Comparison of ENCODE assay signal across 13 cellular contexts in genomic region chr13:109874921-109875454, GRCh38.
DNase-seq lines count a peak whose midpoint lies in the region; ATAC-seq, FAIRE-seq and TF ChIP-seq lines count a peak whose summit lies in the region.
"Had no signal": no experiment of that assay in that cellular context is flagged by ENCODE, and none has a peak within 500 bp of the region (broad histone marks: within the 10 kb centered on the region; RNA-seq: fewer than 3 reads in every experiment).

No MANE protein-coding gene starts in this region.

- H3K4me3 ChIP-seq in body of pancreas (no peak overlapping the region), aorta (ENCODE audit: low read length in 2 of 2) (no peak overlapping the region), mucosa of descending colon (no peak overlapping the region)
- H3K4me3 ChIP-seq: sigmoid colon had no signal

- H3K27me3 ChIP-seq in body of pancreas (no peaks in the 10 kb centered on the region), aorta (ENCODE audit: control insufficient read depth in 1 of 2, insufficient read depth in 2 of 2, low read length in 1 of 2) (no peaks in the 10 kb centered on the region)
- H3K27me3 ChIP-seq: sigmoid colon had no signal

- FAIRE-seq in islet of Langerhans (lab: Jason Lieb, UNC): peak; percentile 81

- TF ChIP-seq POLR2A in body of pancreas (IDR thresholded peaks at IDR 0.05): no peak

- H3K36me3 ChIP-seq in body of pancreas (replicated peaks in 1 of 2; ENCODE audit: insufficient read depth in 1 of 2, low read depth in 2 of 2): no peaks in the 10 kb centered on the region
- no peaks in the 10 kb centered on the region for H3K36me3 ChIP-seq in aorta (ENCODE audit: control insufficient read depth in 1 of 2, insufficient read depth in 2 of 2, low read length in 1 of 2)
- H3K36me3 ChIP-seq in mucosa of descending colon (ENCODE audit: low read depth): no peaks in the 10 kb centered on the region
- H3K36me3 ChIP-seq: sigmoid colon had no signal

- H3K4me1 ChIP-seq in body of pancreas: peaks cover 30% of the 10 kb centered on the region
- peaks cover 0 to 7% of the 10 kb centered on the region in 2 donors for H3K4me1 ChIP-seq in aorta (ENCODE audit: control insufficient read depth in 1 of 2, insufficient read depth in 2 of 2, low read length in 2 of 2)
- no peaks in the 10 kb centered on the region for H3K4me1 ChIP-seq in mucosa of descending colon (ENCODE audit: low read depth)

- peak overlapping the region in 3 of 4 donors; percentile 30 to 65 (median 30) for H3K27ac ChIP-seq in body of pancreas
- H3K27ac ChIP-seq in aorta (ENCODE audit: low read depth in 1 of 2, low read length in 2 of 2): peak overlapping the region; percentile 24 to 96

- 15 to 22% methylated on average over 4 of the region's 4 CpGs for WGBS in body of pancreas, 2 donors
- WGBS in aorta, 2 donors: 3 to 6% methylated on average over 4 of the region's 4 CpGs

- H3K9me3 ChIP-seq in body of pancreas (no peaks in the 10 kb centered on the region), aorta (ENCODE audit: control insufficient read depth, low read length) (no peaks in the 10 kb centered on the region), mucosa of descending colon (no peaks in the 10 kb centered on the region)
- H3K9me3 ChIP-seq: sigmoid colon had no signal

- TF ChIP-seq CTCF in body of pancreas (IDR thresholded peaks at IDR 0.05): no peak
- no peak for TF ChIP-seq CTCF in mucosa of descending colon (IDR thresholded peaks at IDR 0.05)

- intact Hi-C loops in Right ventricle myocardium inferior (cut with DNase I): loop anchor here (10.0 kb wide), 1 partner anchor 230 kb away; no protein-coding TSS in a partner anchor
- intact Hi-C loops in cardiac septum (cut with DNase I): loop anchor here (5.0 to 10.0 kb wide), 2 partner anchors 88 to 150 kb away; partner anchors contain the start of gene IRS2
- intact Hi-C loops in body of pancreas (cut with DNase I): loop anchor here (10.0 kb wide), 1 partner anchor 230 kb away; no protein-coding TSS in a partner anchor
- intact Hi-C loops in aorta (cut with DNase I): loop anchor here in 1 of 2 donors (5.0 kb wide), 2 partner anchors 42 to 147 kb away; no protein-coding TSS in a partner anchor
- intact Hi-C loops in mucosa of descending colon (cut with DNase I, micrococcal nuclease): no loop called here

- ATAC-seq in Right ventricle myocardium inferior (peak; percentile 86), body of pancreas (peak; percentile 68), aorta (ENCODE audit: low FRiP score) (peak; percentile 54), HG02938 (IDR thresholded peaks at IDR 0.05; ENCODE audit: unreplicated experiment) (no peak), GM21360 (IDR thresholded peaks at IDR 0.05; ENCODE audit: unreplicated experiment) (no peak), mucosa of descending colon (no peak)

- no peak for DNase-seq in Right ventricle myocardium inferior (ENCODE audit: missing footprints)
- no peak for DNase-seq in cardiac septum (ENCODE audit: low spot score)
- no peak for DNase-seq in body of pancreas
- no peak for DNase-seq in aorta
- DNase-seq in mucosa of descending colon: no peak
- DNase-seq: activated CD4-positive, alpha-beta T cell treated with anti-CD3 and anti-CD28 coated beads for 1 hour; activated naive CD4-positive, alpha-beta T cell treated with anti-CD3 and anti-CD28 coated beads for 36 hours; NCI-H2081; sigmoid colon; stimulated activated CD8-positive, alpha-beta memory T cell treated with anti-CD3 and anti-CD28 coated beads, Interleukin-4, amount 100 ng/mL, for 48 hours had no signal

Comparison
In these comparisons a context has a peak if more than half of its experiments do, and no peak if none do; other contexts are left out.
1. ATAC-seq: peak in Right ventricle myocardium inferior (single experiment), body of pancreas (single experiment) and aorta (single experiment); none in HG02938 (single experiment), GM21360 (single experiment) and mucosa of descending colon (single experiment).
2. intact Hi-C loops: an anchor here in Right ventricle myocardium inferior (10.0 kb wide), cardiac septum (5.0 to 10.0 kb wide) and body of pancreas (10.0 kb wide); none called in mucosa of descending colon.